Comparison of ENCODE assay signal across 7 cellular contexts in the genomic region with DNA sequence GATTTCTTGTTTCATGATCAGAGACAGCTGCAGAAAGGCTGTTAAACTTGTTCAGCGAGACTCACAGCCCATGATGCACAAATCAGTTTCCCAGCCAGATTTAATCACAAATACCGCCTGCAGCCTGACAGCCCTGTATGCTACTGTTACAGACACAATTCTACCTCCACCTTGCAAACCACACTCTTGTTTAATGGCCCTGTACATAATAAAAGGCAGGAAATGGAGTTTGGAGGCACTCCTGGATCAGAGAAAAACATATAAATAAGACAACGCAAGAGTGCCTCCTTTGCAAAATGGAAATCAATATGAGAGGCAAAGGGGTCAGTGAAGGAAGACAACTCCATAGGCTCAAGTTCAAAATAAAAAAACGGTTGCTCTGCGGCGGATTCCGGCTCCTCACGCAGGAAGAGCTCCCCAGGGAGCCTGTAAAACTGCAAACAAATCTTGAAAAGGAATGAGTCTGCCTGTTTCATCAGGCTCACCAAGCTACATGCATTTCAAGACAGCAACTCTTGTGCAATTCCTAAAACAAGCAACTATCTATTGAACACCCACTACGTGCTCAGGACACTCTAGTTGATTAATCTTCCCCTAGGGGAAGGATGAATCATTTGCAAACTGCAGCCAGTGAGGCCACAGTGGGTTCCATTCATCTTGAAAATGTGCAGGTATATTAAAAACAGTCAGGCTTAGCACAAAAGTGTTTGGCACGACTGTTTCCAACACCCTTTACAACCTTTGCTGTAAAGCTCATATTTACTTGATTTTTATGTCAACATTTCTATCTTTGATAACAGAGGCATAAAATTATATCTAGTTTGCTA. TPM values are rescaled to one million over a fixed set of nuclear protein-coding genes. Genes with fewer than 3 reads are reported as not detected.
DNase-seq lines count a peak whose midpoint lies in the region; ATAC-seq and TF ChIP-seq lines count a peak whose summit lies in the region.

No MANE protein-coding gene starts in this region.

- TF ChIP-seq CTCF in HFF-Myc (IDR thresholded peaks at IDR 0.05; ENCODE audit: low read depth, low read length, missing control alignments) = no peak
- no peak for TF ChIP-seq CTCF in esophagus squamous epithelium (IDR thresholded peaks at IDR 0.05)

- H3K9me3 Mint-ChIP-seq in stimulated activated effector memory CD8-positive, alpha-beta T cell treated with anti-CD3 and anti-CD28 coated beads, Interleukin-12 subunit alpha, Interleukin-12 subunit beta, amount 100 ng/mL, for 72 hours = no peaks in the 10 kb centered on the region
- no peaks in the 10 kb centered on the region for H3K9me3 Mint-ChIP-seq in natural killer cell treated with Interleukin-12 subunit alpha and Interleukin-12 subunit beta and Interleukin-15 and Interleukin-18, amount 100 ng/mL, for 72 hours

- no peak overlapping the region for H3K4me3 Mint-ChIP-seq in stimulated activated effector memory CD8-positive, alpha-beta T cell treated with anti-CD3 and anti-CD28 coated beads, Interleukin-12 subunit alpha, Interleukin-12 subunit beta, amount 100 ng/mL, for 72 hours
- H3K4me3 Mint-ChIP-seq in natural killer cell treated with Interleukin-12 subunit alpha and Interleukin-12 subunit beta and Interleukin-15 and Interleukin-18, amount 100 ng/mL, for 72 hours = no peak overlapping the region

- no peaks in the 10 kb centered on the region for H3K4me1 Mint-ChIP-seq in stimulated activated effector memory CD8-positive, alpha-beta T cell treated with anti-CD3 and anti-CD28 coated beads, Interleukin-12 subunit alpha, Interleukin-12 subunit beta, amount 100 ng/mL, for 72 hours
- peaks cover 5 to 15% of the 10 kb centered on the region in 2 donors for H3K4me1 Mint-ChIP-seq in natural killer cell treated with Interleukin-12 subunit alpha and Interleukin-12 subunit beta and Interleukin-15 and Interleukin-18, amount 100 ng/mL, for 72 hours (ENCODE audit: low read depth in 2 of 2)

- peaks cover 32 to 82% (median 58%) of the 10 kb centered on the region in 3 donors for H3K4me1 ChIP-seq in esophagus squamous epithelium

- no peak for ATAC-seq in stimulated activated effector memory CD8-positive, alpha-beta T cell treated with anti-CD3 and anti-CD28 coated beads, Interleukin-12 subunit alpha, Interleukin-12 subunit beta, amount 100 ng/mL, for 72 hours
- no peak for ATAC-seq in natural killer cell treated with Interleukin-12 subunit alpha and Interleukin-12 subunit beta and Interleukin-15 and Interleukin-18, amount 100 ng/mL, for 72 hours

- H3K27me3 Mint-ChIP-seq in natural killer cell treated with Interleukin-12 subunit alpha and Interleukin-12 subunit beta and Interleukin-15 and Interleukin-18, amount 100 ng/mL, for 72 hours = peaks cover 26 to 34% of the 10 kb centered on the region in 2 donors

- no peaks in the 10 kb centered on the region for H3K36me3 ChIP-seq in esophagus squamous epithelium

- no peak for TF ChIP-seq POLR2A in esophagus squamous epithelium (IDR thresholded peaks at IDR 0.05)

- H3K27ac Mint-ChIP-seq in stimulated activated effector memory CD8-positive, alpha-beta T cell treated with anti-CD3 and anti-CD28 coated beads, Interleukin-12 subunit alpha, Interleukin-12 subunit beta, amount 100 ng/mL, for 72 hours = no peak overlapping the region
- no peak overlapping the region for H3K27ac Mint-ChIP-seq in natural killer cell treated with Interleukin-12 subunit alpha and Interleukin-12 subunit beta and Interleukin-15 and Interleukin-18, amount 100 ng/mL, for 72 hours

- H3K9me3 ChIP-seq in esophagus squamous epithelium = no peaks in the 10 kb centered on the region

- H3K36me3 Mint-ChIP-seq in stimulated activated effector memory CD8-positive, alpha-beta T cell treated with anti-CD3 and anti-CD28 coated beads, Interleukin-12 subunit alpha, Interleukin-12 subunit beta, amount 100 ng/mL, for 72 hours = no peaks in the 10 kb centered on the region
- H3K36me3 Mint-ChIP-seq in natural killer cell treated with Interleukin-12 subunit alpha and Interleukin-12 subunit beta and Interleukin-15 and Interleukin-18, amount 100 ng/mL, for 72 hours = no peaks in the 10 kb centered on the region

- no peak overlapping the region for H3K4me3 ChIP-seq in HFF-Myc (replicated peaks; ENCODE audit: low read depth, low read length)
- H3K4me3 ChIP-seq in esophagus squamous epithelium = peak overlapping the region in 1 of 4 donors; percentile 23
- H3K4me3 ChIP-seq in skeletal muscle cell (ENCODE audit: low read depth, low read length) = no peak overlapping the region

- no peaks in the 10 kb centered on the region for H3K27me3 ChIP-seq in esophagus squamous epithelium

- DNase-seq in HFF-Myc (ENCODE audit: extremely low read depth, low read depth) (peak; percentile 45), NCI-H748 (lab: John Stamatoyannopoulos, UW; ENCODE audit: unreplicated experiment) (peak; percentile 78), esophagus squamous epithelium (lab: John Stamatoyannopoulos, UW) (no peak), skeletal muscle cell (ENCODE audit: low read depth) (peak; percentile 97), caudate nucleus (lab: John Stamatoyannopoulos, UW) (no peak)
- no peak for DNase-seq in stimulated activated effector memory CD8-positive, alpha-beta T cell treated with anti-CD3 and anti-CD28 coated beads, Interleukin-12 subunit alpha, Interleukin-12 subunit beta, amount 100 ng/mL, for 72 hours (ENCODE audit: low spot score in 2 of 2)
- DNase-seq in natural killer cell treated with Interleukin-12 subunit alpha and Interleukin-12 subunit beta and Interleukin-15 and Interleukin-18, amount 100 ng/mL, for 72 hours (ENCODE audit: low spot score) = no peak

- peak overlapping the region; percentile 49 to 83 (median 74) for H3K27ac ChIP-seq in esophagus squamous epithelium
- H3K27ac ChIP-seq in caudate nucleus (ENCODE audit: low read depth, low read length) = no peak overlapping the region

- 19 to 26% methylated on average over 10 of the region's 10 CpGs for WGBS in esophagus squamous epithelium, 2 donors

- intact Hi-C loops in esophagus squamous epithelium (cut with DNase I) = no loop called here

RNA-seq across cellular contexts. Expression of a gene that starts 37.5 kb away (rescaled TPM):
- 10 to 100 TPM; 19.5 to 46.9 (median 24.8) TPM for total RNA-seq in esophagus squamous epithelium
- total RNA-seq in natural killer cell treated with Interleukin-12 subunit alpha and Interleukin-12 subunit beta and Interleukin-15 and Interleukin-18, amount 100 ng/mL, for 72 hours = under 1 TPM; 0.29 to 0.56 TPM

Comparison
In these comparisons a context has a peak if more than half of its experiments do, and no peak if none do; other contexts are left out.
1. DNase-seq: peak in HFF-Myc (single experiment), NCI-H748 (single experiment) and skeletal muscle cell (single experiment); none in esophagus squamous epithelium (single experiment), caudate nucleus (0 of 61), stimulated activated effector memory CD8-positive, alpha-beta T cell treated with anti-CD3 and anti-CD28 coated beads, Interleukin-12 subunit alpha, Interleukin-12 subunit beta, amount 100 ng/mL, for 72 hours (0 of 2) and natural killer cell treated with Interleukin-12 subunit alpha and Interleukin-12 subunit beta and Interleukin-15 and Interleukin-18, amount 100 ng/mL, for 72 hours (single experiment).
2. RNA of a gene that starts 37.5 kb away (total RNA-seq): 19.5 to 46.9 TPM in esophagus squamous epithelium; 0.29 to 0.56 TPM in natural killer cell treated with Interleukin-12 subunit alpha and Interleukin-12 subunit beta and Interleukin-15 and Interleukin-18, amount 100 ng/mL, for 72 hours; every median in the first group is over 10 times any median in the second.